ENCODE assay signal across 13 cellular contexts in genomic region chr1:76876996-76877395, GRCh38. TPM values are rescaled to one million over a fixed set of nuclear protein-coding genes. Genes with fewer than 3 reads are reported as not detected.
DNase-seq lines count a peak whose midpoint lies in the region; ATAC-seq and TF ChIP-seq lines count a peak whose summit lies in the region.
"Not testable (repeated sequence)": the region's sequence is repeated elsewhere in the genome, so short reads cannot be mapped to it uniquely, and the experiment has no call there.
"Had no signal": no experiment of that assay in that cellular context is flagged by ENCODE, and none has a peak within 500 bp of the region (broad histone marks: within the 10 kb centered on the region; RNA-seq: fewer than 3 reads in every experiment).

No MANE protein-coding gene starts in this region.

- ATAC-seq in SK-N-SH treated with all-trans-retinoic acid at 6 μM for 48 hours (peak; percentile 47; the same call in 2 of the 3 replicates), left cardiac atrium (peak; percentile 29 to 47)

- peak; percentile 89 for DNase-seq in AG10803 (ENCODE audit: low read depth)
- DNase-seq in EL, result peak; percentile 61
- DNase-seq in GM23248, result peak; percentile 87
- DNase-seq in MG63, result peak; percentile 82
- peak; percentile 66 for DNase-seq in fibroblast of gingiva (ENCODE audit: low read depth)
- DNase-seq in left cardiac atrium, result peak; percentile 18

- not testable (repeated sequence) for H3K4me3 ChIP-seq in AG10803 (ENCODE audit: low read length); GM23248; MG63

- H3K79me2 ChIP-seq in GM23248 (ENCODE audit: insufficient read depth), result not testable (repeated sequence)

- peaks cover 34% of the 10 kb centered on the region for H3K4me1 ChIP-seq in GM23248 (ENCODE audit: insufficient read depth)

- H3K27ac ChIP-seq in GM23248, result not testable (repeated sequence)

- 37 to 50% methylated on average over 2 of the region's 2 CpGs for WGBS in GM23248 (ENCODE audit: low coverage in 1 of 2, low lambda C conversion rate in 2 of 2, missing lambda C conversion rate in 2 of 2), 2 experiments

- not testable (repeated sequence) for H3K9me2 ChIP-seq in GM23248 (ENCODE audit: insufficient read depth)

- not testable (repeated sequence) for H4K20me1 ChIP-seq in GM23248 (ENCODE audit: insufficient read depth)

- not testable (repeated sequence) for H2AFZ ChIP-seq in GM23248

- not testable (repeated sequence) for H3K9me3 ChIP-seq in GM23248 (ENCODE audit: low read depth); MG63

- TF ChIP-seq CTCF in AG10803 (conservative IDR thresholded peaks at IDR 0.05; ENCODE audit: low read length), result not testable (repeated sequence)

- H3K9ac ChIP-seq in GM23248, result not testable (repeated sequence)

- intact Hi-C loops in left cardiac atrium (cut with DNase I), result not testable (repeated sequence)

- H3K27me3 ChIP-seq in GM23248 (replicated peaks; ENCODE audit: insufficient read depth); MG63: not testable (repeated sequence)

- not testable (repeated sequence) for H3K4me2 ChIP-seq in GM23248 (ENCODE audit: unreplicated experiment)

- in situ Hi-C loops in GM23248 (cut with MboI), result not testable (repeated sequence)

- peaks cover 18% of the 10 kb centered on the region for H3F3A ChIP-seq in GM23248 (ENCODE audit: insufficient read depth)

- not testable (repeated sequence) for H3K36me3 ChIP-seq in GM23248 (ENCODE audit: low read depth); MG63

RNA-seq across cellular contexts. Expression of gene ST6GALNAC5, which starts 9.7 kb away (rescaled TPM):
- 12.1 and 12.2 TPM in 2 replicates for total RNA-seq in GM23248 (2014; rRNA removed; shearing (Covaris generic))
- polyA plus RNA-seq in GM23248 (2016; fragmentation: Nextera tagmentation; extraction: Ambion mirVana), result 4.8 and 5.1 TPM in 2 replicates
- 0.46 TPM in 1 of 2 replicates, not detected in the other for total RNA-seq in MG63 (2014; rRNA removed; shearing (Covaris generic); ENCODE audit: low replicate concordance)
- total RNA-seq in left cardiac atrium, result under 1 TPM; 0.52 to 0.71 TPM
- total RNA-seq: A673; CD4-positive, alpha-beta memory T cell; G401; HepG2 had no signal
- polyA plus RNA-seq: CD14-positive monocyte, HepG2, IgD-negative memory B cell had no signal

Comparison
In these comparisons a context has a peak if more than half of its experiments do, and no peak if none do; other contexts are left out.
1. DNase-seq: peak in every context shown above with its lines; median percentile 89 in AG10803; 87 in GM23248; 82 in MG63; 66 in fibroblast of gingiva; 61 in EL; 18 in left cardiac atrium.